8 cellular contexts compared by ENCODE assay signal in the genomic region with DNA sequence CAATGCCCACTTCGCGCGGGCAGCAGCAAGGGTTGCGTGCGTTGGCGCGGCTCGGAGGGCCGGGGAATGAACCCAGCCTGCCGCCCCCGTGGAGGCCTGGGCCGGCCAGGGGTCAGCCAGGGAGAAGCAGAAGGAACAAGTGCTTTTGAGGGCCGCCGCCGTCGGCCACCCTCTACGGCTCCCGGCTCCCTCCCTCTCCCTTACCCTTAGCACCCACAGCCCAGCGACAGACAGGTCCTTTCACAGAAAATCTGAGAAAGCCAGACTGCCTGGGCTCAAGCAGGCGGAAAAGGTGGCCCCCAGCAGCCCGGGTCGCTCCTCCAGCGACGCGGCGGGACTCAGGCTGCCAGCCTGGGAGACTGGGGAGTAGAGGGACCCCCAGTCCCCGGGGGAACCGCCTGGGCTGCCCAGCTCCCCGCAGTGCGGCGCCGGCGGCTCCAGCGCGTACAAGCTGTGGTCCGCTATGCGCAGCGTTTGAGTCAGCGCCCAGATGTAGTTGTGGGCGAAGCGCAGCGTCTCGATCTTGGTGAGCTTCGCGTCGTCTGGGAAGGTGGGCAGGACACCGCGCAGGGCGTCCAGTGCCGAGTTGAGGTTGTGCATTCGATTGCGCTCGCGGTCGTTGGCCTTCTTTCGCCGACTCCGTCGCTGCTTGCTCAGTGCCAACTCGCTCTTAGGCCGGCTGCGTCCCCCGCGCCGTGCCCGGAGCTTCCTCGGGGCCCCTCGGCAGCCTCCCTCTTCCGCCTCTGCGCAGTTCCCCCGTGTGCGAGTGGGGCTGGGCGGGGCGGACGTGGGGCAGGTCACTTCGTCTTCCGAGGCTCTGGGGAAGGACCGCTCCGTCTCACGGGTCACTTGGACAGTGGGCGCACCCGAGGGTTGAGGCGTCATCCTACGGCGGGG. TPM values are rescaled to one million over a fixed set of nuclear protein-coding genes. Genes with fewer than 3 reads are reported as not detected.
DNase-seq lines count a peak whose midpoint lies in the region; ATAC-seq and TF ChIP-seq lines count a peak whose summit lies in the region.

No MANE protein-coding gene starts in this region.

- H3K27ac ChIP-seq in esophagus muscularis mucosa (replicated peaks in 1 of 4) (no peak overlapping the region), skeletal muscle tissue (ENCODE audit: low read depth, low read length) (no peak overlapping the region)

- DNase-seq in T-helper 17 cell (no peak), esophagus muscularis mucosa (ENCODE audit: extremely low spot score) (no peak), epidermal melanocyte (ENCODE audit: insufficient read length, low spot score) (no peak), NCI-H82 (lab: John Stamatoyannopoulos, UW) (no peak)
- DNase-seq in NK-92 treated with Interleukin-12 subunit alpha and Interleukin-12 subunit beta, amount 100 ng/mL, for 24 hours (lab: John Stamatoyannopoulos, UW): no peak

- H3K4me3 ChIP-seq in GM08714 (ENCODE audit: low read length) (peak overlapping the region; percentile 0; the same call in 1 of the 2 replicates), esophagus muscularis mucosa (peak overlapping the region; percentile 31 to 41 (median 38)), skeletal muscle tissue (ENCODE audit: low read length in 3 of 3) (peak overlapping the region; percentile 14 to 22 (median 17))

- no peak for TF ChIP-seq EP300 in esophagus muscularis mucosa (IDR thresholded peaks at IDR 0.05)

- intact Hi-C loops in esophagus muscularis mucosa (cut with DNase I): no loop called here

- TF ChIP-seq CTCF in esophagus muscularis mucosa (IDR thresholded peaks at IDR 0.05): no peak

- H3K9me3 ChIP-seq in T-helper 17 cell (ENCODE audit: control insufficient read depth, low read length, poor library complexity, severe bottlenecking) (no peaks in the 10 kb centered on the region), esophagus muscularis mucosa (no peaks in the 10 kb centered on the region), skeletal muscle tissue (ENCODE audit: control insufficient read depth in 3 of 3, low read length in 3 of 3) (no peaks in the 10 kb centered on the region)

- H3K27me3 ChIP-seq in esophagus muscularis mucosa: peaks cover 0 to 99% (median 61%) of the 10 kb centered on the region in 4 donors
- H3K27me3 ChIP-seq in skeletal muscle tissue (ENCODE audit: control insufficient read depth in 3 of 3, insufficient read depth in 3 of 3, low read length in 3 of 3): peaks cover 89 to 96% (median 95%) of the 10 kb centered on the region in 3 donors

- H3K4me1 ChIP-seq in esophagus muscularis mucosa: peaks cover 5 to 42% (median 34%) of the 10 kb centered on the region in 4 donors
- H3K4me1 ChIP-seq in skeletal muscle tissue (ENCODE audit: control insufficient read depth in 3 of 3, insufficient read depth in 3 of 3, low read length in 3 of 3): peaks cover 3 to 22% (median 8%) of the 10 kb centered on the region in 3 donors

- H3K9ac ChIP-seq in skeletal muscle tissue (ENCODE audit: low read depth in 1 of 3, low read length in 3 of 3): no peak overlapping the region

- peaks cover 2% of the 10 kb centered on the region for H3K36me3 Mint-ChIP-seq in T-helper 17 cell (ENCODE audit: low read depth)

- H3K4me3 Mint-ChIP-seq in T-helper 17 cell: peak overlapping the region; percentile 86

- peaks cover 79% of the 10 kb centered on the region for H3K27me3 Mint-ChIP-seq in T-helper 17 cell

- peak; percentile 45 for ATAC-seq in T-helper 17 cell
- ATAC-seq in GM19467 (IDR thresholded peaks at IDR 0.05; ENCODE audit: unreplicated experiment): no peak

- H3K36me3 ChIP-seq in esophagus muscularis mucosa: no peaks in the 10 kb centered on the region
- H3K36me3 ChIP-seq in skeletal muscle tissue (ENCODE audit: control insufficient read depth in 3 of 3, insufficient read depth in 3 of 3, low read length in 3 of 3): no peaks in the 10 kb centered on the region

- H3K4me1 Mint-ChIP-seq in T-helper 17 cell: peaks cover 22% of the 10 kb centered on the region

- no peak overlapping the region for H3K27ac Mint-ChIP-seq in T-helper 17 cell

- TF ChIP-seq POLR2A in esophagus muscularis mucosa (IDR thresholded peaks at IDR 0.05; ENCODE audit: low read depth): no peak

- whole genome bisulfite sequencing in esophagus muscularis mucosa: 0% methylated on average over 10 of the region's 85 CpGs

RNA-seq across cellular contexts. Expression of gene NEUROG3, which starts 0.8 kb away (rescaled TPM):
- total RNA-seq in T-helper 17 cell (not detected), esophagus muscularis mucosa (under 1 TPM in 1 of 4 donors, not detected in 3; 0.66 TPM), skeletal muscle tissue (not detected)

RNA-seq across cellular contexts. Expression of gene FAM241B, which starts 57.6 kb away (rescaled TPM):
- total RNA-seq in T-helper 17 cell (1 to 10 TPM; 8.1 TPM), esophagus muscularis mucosa (1 to 10 TPM; 2.0 to 9.1 (median 6.5) TPM), skeletal muscle tissue (not detected)
